8 cellular contexts compared by ENCODE assay signal in the genomic region with DNA sequence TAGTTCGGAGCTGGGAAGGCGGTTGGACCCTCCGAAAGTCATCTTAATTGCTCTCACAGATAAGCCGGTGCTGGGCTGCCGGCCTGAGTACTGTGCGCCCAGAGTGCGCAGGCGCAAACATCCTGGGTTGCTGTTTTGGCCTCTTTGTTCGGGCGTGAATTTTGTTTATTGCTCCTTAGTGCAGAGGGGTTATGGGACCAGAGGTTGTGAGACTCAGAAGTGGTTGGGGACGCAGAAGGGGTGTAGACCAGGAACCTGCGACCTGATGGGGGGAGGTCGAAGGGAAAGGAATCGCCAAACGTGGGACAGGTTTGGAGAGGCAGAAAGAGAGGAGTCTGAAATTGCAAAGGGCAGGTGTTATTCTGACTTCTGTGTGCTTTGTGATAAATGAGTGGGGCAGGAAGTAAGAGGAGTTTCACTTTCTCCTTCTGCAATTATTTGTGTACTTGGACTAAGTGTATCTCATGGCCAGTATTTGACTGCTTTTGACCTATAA. TPM values are rescaled to one million over a fixed set of nuclear protein-coding genes. Genes with fewer than 3 reads are reported as not detected.
A peak's percentile ranks its signal among the peaks of the same experiment; 100 is the strongest.
DNase-seq lines count a peak whose midpoint lies in the region; ATAC-seq and TF ChIP-seq lines count a peak whose summit lies in the region.

No MANE protein-coding gene starts in this region.

- peaks cover 20% of the 10 kb centered on the region for H3K9me3 Mint-ChIP-seq in Caco-2 (ENCODE audit: unreplicated experiment)

- intact Hi-C loops in Caco-2 (cut with micrococcal nuclease; ENCODE audit: unreplicated experiment), result loop anchor here (1.0 to 5.0 kb wide), 7 partner anchors 34 to 298 kb away; a partner anchor contains a TSS
- intact Hi-C loops in sciatic nerve (cut with DNase I), result no loop called here

- H3K36me3 Mint-ChIP-seq in Caco-2 (ENCODE audit: insufficient read depth, unreplicated experiment), result peaks cover 26% of the 10 kb centered on the region

- TSS peak; percentile 93 for BruUV-seq in Caco-2 (replicated peaks; lab: Mats Ljungman, UMichigan)

- no peaks in the 10 kb centered on the region for H3K36me3 ChIP-seq in Caco-2 (ENCODE audit: control insufficient read depth, insufficient read depth, low read length)

- H3K27me3 ChIP-seq in Caco-2 (replicated peaks; ENCODE audit: control insufficient read depth, insufficient read depth, low read length), result no peaks in the 10 kb centered on the region

- peak in 1 of 2 experiments; percentile 95 for DNase-seq in Caco-2
- DNase-seq in HPDE6-E6E7 (ENCODE audit: extremely low spot score), result peak; percentile 84
- peak; percentile 96 for DNase-seq in RPMI7951 (ENCODE audit: low read depth)
- DNase-seq in activated naive CD8-positive, alpha-beta T cell treated with anti-CD3 and anti-CD28 coated beads, Interleukin-2, amount 50 U/mL, for 16 hours (ENCODE audit: low read depth, low spot score), result peak; percentile 42
- peak; percentile 94 for DNase-seq in hepatic stellate cell (ENCODE audit: low spot score)
- no peak for DNase-seq in sciatic nerve (ENCODE audit: low spot score)
- no peak for DNase-seq in GDM1 (lab: John Stamatoyannopoulos, UW)

- POLR2A ChIA-PET in Caco-2 (lab: Charles Lee), result interaction anchor here (0.5 to 2.0 kb wide), 12 partner anchors 30 to 881 kb away, joined by 3 to 34 read pairs (median 7); a partner anchor contains a TSS

- H3K27ac Mint-ChIP-seq in Caco-2 (ENCODE audit: unreplicated experiment), result peak overlapping the region; percentile 99

- TF ChIP-seq CTCF in Caco-2 (IDR thresholded peaks at IDR 0.05; ENCODE audit: insufficient read depth in 1 of 2, low read depth in 1 of 2, low read length in 1 of 2, severe bottlenecking in 1 of 2, unreplicated experiment in 1 of 2), result no peak

- H3K4me1 ChIP-seq in Caco-2, result no peaks in the 10 kb centered on the region

- peak overlapping the region; percentile 93 for H3K4me3 ChIP-seq in Caco-2 (ENCODE audit: low read depth, low read length)

- peaks cover 14% of the 10 kb centered on the region for H3K4me1 Mint-ChIP-seq in Caco-2 (ENCODE audit: low read depth, unreplicated experiment)

- no peaks in the 10 kb centered on the region for H3K27me3 Mint-ChIP-seq in Caco-2 (ENCODE audit: insufficient read depth, unreplicated experiment)

- ATAC-seq in GM19438 (IDR thresholded peaks at IDR 0.05; ENCODE audit: low read depth, unreplicated experiment) (peak; percentile 44), sciatic nerve (peak; percentile 94)

- CTCF ChIA-PET in Caco-2 (lab: Charles Lee), result interaction anchor here (1.0 to 1.4 kb wide), 2 partner anchors 39 to 275 kb away, joined by 3 to 7 read pairs; a partner anchor contains a TSS

- peak overlapping the region; percentile 91 for H3K4me3 Mint-ChIP-seq in Caco-2 (ENCODE audit: unreplicated experiment)

- no peaks in the 10 kb centered on the region for H3K9me3 ChIP-seq in Caco-2

RNA-seq across cellular contexts. Expression of a gene that starts 0.6 kb away (rescaled TPM):
- total RNA-seq in Caco-2 (2022) (10.0 and 11.6 TPM in 2 replicates), sciatic nerve (19.8 TPM)
- total RNA-seq in RPMI7951 (2014; rRNA removed; shearing (Covaris generic)), result 15.0 and 16.3 TPM in 2 replicates

RNA-seq across cellular contexts. Expression of a gene that starts 38.1 kb away (rescaled TPM):
- 12.5 and 13.2 TPM in 2 replicates for total RNA-seq in Caco-2 (2022)
- total RNA-seq in RPMI7951 (2014; rRNA removed; shearing (Covaris generic)), result 22.6 and 49.5 TPM in 2 replicates
- 13.5 TPM for total RNA-seq in sciatic nerve

Comparison
In these comparisons a context has a peak if more than half of its experiments do, and no peak if none do; other contexts are left out.
1. DNase-seq: peak in HPDE6-E6E7 (single experiment), RPMI7951 (single experiment), activated naive CD8-positive, alpha-beta T cell treated with anti-CD3 and anti-CD28 coated beads, Interleukin-2, amount 50 U/mL, for 16 hours (single experiment) and hepatic stellate cell (single experiment); none in sciatic nerve (single experiment) and GDM1 (single experiment).